16 cellular contexts compared by ENCODE assay signal in genomic region chr5:58156354-58156753, GRCh38.
A peak's percentile ranks its signal among the peaks of the same experiment; 100 is the strongest.
DNase-seq lines count a peak whose midpoint lies in the region; ATAC-seq and TF ChIP-seq lines count a peak whose summit lies in the region.
"Had no signal": no experiment of that assay in that cellular context is flagged by ENCODE, and none has a peak within 500 bp of the region (broad histone marks: within the 10 kb centered on the region; RNA-seq: fewer than 3 reads in every experiment).

No MANE protein-coding gene starts in this region.

- H4K20me1 ChIP-seq in neural progenitor cell (ENCODE audit: low read depth), result no peaks in the 10 kb centered on the region

- no peaks in the 10 kb centered on the region for H3K9me3 ChIP-seq in MG63
- H3K9me3 ChIP-seq in endodermal cell (ENCODE audit: control insufficient read depth, low read length), result no peaks in the 10 kb centered on the region
- H3K9me3 ChIP-seq in neural progenitor cell (ENCODE audit: low read depth), result no peaks in the 10 kb centered on the region
- H3K9me3 ChIP-seq: vagina had no signal

- H3K79me2 ChIP-seq in neural progenitor cell (ENCODE audit: low read depth), result no peaks in the 10 kb centered on the region

- H2AFZ ChIP-seq in neural progenitor cell (replicated peaks), result no peak overlapping the region
- H2AFZ ChIP-seq: PC-9 had no signal

- TF ChIP-seq CTCF in endodermal cell (conservative IDR thresholded peaks at IDR 0.05) (no peak), neural progenitor cell (IDR thresholded peaks at IDR 0.05) (no peak)

- H3K36me3 Mint-ChIP-seq in endodermal cell (ENCODE audit: low read depth) (peaks cover 2% of the 10 kb centered on the region), neural progenitor cell (no peaks in the 10 kb centered on the region)
- H3K36me3 Mint-ChIP-seq: activated naive CD8-positive, alpha-beta T cell treated with anti-CD3 and anti-CD28 coated beads for 36 hours; CD14-positive monocyte had no signal

- no peaks in the 10 kb centered on the region for H3K9me3 Mint-ChIP-seq in endodermal cell
- peaks cover 6% of the 10 kb centered on the region for H3K9me3 Mint-ChIP-seq in neural progenitor cell
- H3K9me3 Mint-ChIP-seq: activated naive CD8-positive, alpha-beta T cell treated with anti-CD3 and anti-CD28 coated beads for 36 hours had no signal

- H3K4me1 Mint-ChIP-seq in endodermal cell, result peaks cover 10% of the 10 kb centered on the region
- H3K4me1 Mint-ChIP-seq in neural progenitor cell, result peaks cover 26% of the 10 kb centered on the region
- H3K4me1 Mint-ChIP-seq: activated naive CD8-positive, alpha-beta T cell treated with anti-CD3 and anti-CD28 coated beads for 36 hours; CD14-positive monocyte had no signal

- H3F3A ChIP-seq in neural progenitor cell (ENCODE audit: low read depth), result no peaks in the 10 kb centered on the region

- H3K27ac ChIP-seq in endodermal cell (ENCODE audit: low read depth, low read length) (peak overlapping the region; percentile 70), neural progenitor cell (peak overlapping the region; percentile 10)
- H3K27ac ChIP-seq: PC-9, vagina had no signal

- 78 to 86% methylated on average over 3 to 7 of the region's 7 CpGs for WGBS in endodermal cell (ENCODE audit: insufficient coverage in 1 of 2, insufficient read length in 1 of 2), 2 experiments

- DNase-seq in Ammon's horn (ENCODE audit: low spot score) (peak; percentile 67), MG63 (peak; percentile 81), endodermal cell (no peak), neural progenitor cell (ENCODE audit: low spot score) (no peak), cortex of kidney (lab: John Stamatoyannopoulos, UW) (no peak)
- DNase-seq in stimulated activated CD4-positive, alpha-beta T cell treated with anti-CD3 and anti-CD28 coated beads, Interleukin-4, amount 100 ng/mL, for 4 hours, result no peak
- no peak for DNase-seq in stimulated activated CD4-positive, alpha-beta T cell treated with anti-CD3 and anti-CD28 coated beads, Interleukin-1b, Interleukin-23, amount 100 ng/mL, for 48 hours
- DNase-seq: activated naive CD8-positive, alpha-beta T cell treated with anti-CD3 and anti-CD28 coated beads for 36 hours; effector memory CD8-positive, alpha-beta T cell; H7; PC-9; T1000 had no signal

- no peak overlapping the region for H3K4me2 ChIP-seq in neural progenitor cell
- H3K4me2 ChIP-seq: PC-9 had no signal

- H3K4me3 ChIP-seq in MG63, result no peak overlapping the region
- no peak overlapping the region for H3K4me3 ChIP-seq in endodermal cell (ENCODE audit: low read length)
- H3K4me3 ChIP-seq in neural progenitor cell, result no peak overlapping the region
- H3K4me3 ChIP-seq: PC-9, skin epidermis, vagina had no signal

- H3K36me3 ChIP-seq in MG63 (no peaks in the 10 kb centered on the region), endodermal cell (ENCODE audit: control insufficient read depth, insufficient read depth, low read length) (no peaks in the 10 kb centered on the region), neural progenitor cell (no peaks in the 10 kb centered on the region)
- H3K36me3 ChIP-seq: vagina had no signal

- H3K9ac ChIP-seq in endodermal cell (ENCODE audit: extremely low read depth, low read length, poor library complexity, severe bottlenecking), result no peak overlapping the region
- H3K9ac ChIP-seq in neural progenitor cell, result no peak overlapping the region

- H3K4me3 Mint-ChIP-seq in endodermal cell (no peak overlapping the region), neural progenitor cell (no peak overlapping the region)
- H3K4me3 Mint-ChIP-seq: activated naive CD8-positive, alpha-beta T cell treated with anti-CD3 and anti-CD28 coated beads for 36 hours; CD14-positive monocyte; effector memory CD8-positive, alpha-beta T cell had no signal

- H3K4me1 ChIP-seq in endodermal cell (ENCODE audit: control insufficient read depth, insufficient read depth, low read length) (peaks cover 5% of the 10 kb centered on the region), neural progenitor cell (peaks cover 19% of the 10 kb centered on the region)
- H3K4me1 ChIP-seq: vagina had no signal

- no peak for ATAC-seq in GM21619 (IDR thresholded peaks at IDR 0.05; ENCODE audit: unreplicated experiment)
- ATAC-seq: effector memory CD8-positive, alpha-beta T cell had no signal

- H3K27me3 Mint-ChIP-seq in endodermal cell (ENCODE audit: insufficient read depth), result no peaks in the 10 kb centered on the region
- H3K27me3 Mint-ChIP-seq in neural progenitor cell (ENCODE audit: insufficient read depth, low read depth), result no peaks in the 10 kb centered on the region
- H3K27me3 Mint-ChIP-seq: effector memory CD8-positive, alpha-beta T cell had no signal

- no peaks in the 10 kb centered on the region for H3K27me3 ChIP-seq in MG63
- H3K27me3 ChIP-seq in endodermal cell (ENCODE audit: control insufficient read depth, insufficient read depth, low read length, poor library complexity, severe bottlenecking), result no peaks in the 10 kb centered on the region
- no peaks in the 10 kb centered on the region for H3K27me3 ChIP-seq in neural progenitor cell
- H3K27me3 ChIP-seq: vagina had no signal

- no peak overlapping the region for H3K27ac Mint-ChIP-seq in endodermal cell
- peak overlapping the region; percentile 6 for H3K27ac Mint-ChIP-seq in neural progenitor cell
- H3K27ac Mint-ChIP-seq: activated naive CD8-positive, alpha-beta T cell treated with anti-CD3 and anti-CD28 coated beads for 36 hours; CD14-positive monocyte; effector memory CD8-positive, alpha-beta T cell had no signal

Comparison
In these comparisons a context has a peak if more than half of its experiments do, and no peak if none do; other contexts are left out.
1. DNase-seq: peak in Ammon's horn (single experiment) and MG63 (single experiment); none in endodermal cell (single experiment), neural progenitor cell (single experiment), cortex of kidney (single experiment), stimulated activated CD4-positive, alpha-beta T cell treated with anti-CD3 and anti-CD28 coated beads, Interleukin-4, amount 100 ng/mL, for 4 hours (0 of 2) and stimulated activated CD4-positive, alpha-beta T cell treated with anti-CD3 and anti-CD28 coated beads, Interleukin-1b, Interleukin-23, amount 100 ng/mL, for 48 hours (single experiment).